In the genomic region with DNA sequence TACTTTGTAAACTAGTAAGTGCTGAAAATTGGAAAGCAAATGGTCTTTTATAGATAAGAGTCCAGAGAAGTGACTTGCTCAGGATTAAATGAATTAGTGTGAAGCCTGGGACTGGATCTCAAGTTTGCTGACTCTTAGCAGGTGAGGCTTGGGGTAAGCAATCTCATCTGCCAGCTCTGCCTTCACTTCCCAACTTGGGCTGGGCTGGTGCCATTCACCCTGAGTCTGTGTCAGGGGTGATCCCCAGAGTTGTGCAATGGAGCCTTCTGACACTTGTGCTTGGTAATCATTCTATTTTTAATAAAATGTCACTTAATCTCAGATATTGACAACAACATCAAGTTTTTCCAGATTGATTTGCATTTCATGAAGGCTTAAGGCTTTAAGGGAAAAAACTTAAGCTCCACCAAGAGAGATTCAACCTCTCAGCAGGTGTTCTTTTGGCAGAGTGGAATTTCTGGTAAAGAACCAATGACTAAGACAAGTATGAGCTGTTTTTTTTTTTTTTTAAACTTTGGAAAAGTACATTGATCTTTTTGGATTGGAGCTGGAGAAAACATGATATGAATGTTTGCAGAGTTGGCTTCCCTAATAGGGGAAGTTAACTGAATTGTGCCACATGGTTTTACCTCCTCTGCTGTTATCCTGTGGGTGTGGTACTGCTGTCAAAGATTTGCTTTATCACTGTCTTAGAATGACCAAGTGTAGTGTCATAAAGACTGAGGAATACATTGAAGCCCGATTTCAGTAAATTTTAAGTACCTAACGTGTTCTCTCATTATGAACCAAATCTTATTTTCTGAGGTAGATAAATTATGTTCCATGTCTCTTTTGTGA, we compare ENCODE assay signal across 2 cellular contexts.
TF ChIP-seq lines count a peak whose summit lies in the region.

No MANE protein-coding gene starts in this region.

TF ChIP-seq in GM12878, 131 proteins besides CTCF, POLR2A, EP300 and RAD21 (continued from another document):
- TF ChIP-seq ZNF592 (IDR thresholded peaks at IDR 0.05) (no peak), SUZ12 (IDR thresholded peaks at IDR 0.05; ENCODE audit: unreplicated experiment) (no peak), MEF2A (IDR thresholded peaks at IDR 0.05; ENCODE audit: insufficient read depth, low read depth, low read length) (no peak), CBX3 (IDR thresholded peaks at IDR 0.05; ENCODE audit: borderline replicate concordance, low read depth) (no peak)
TF ChIP-seq in GM12878: peak in this region for 0.

TF ChIP-seq in HEK293T, 16 proteins besides CTCF, POLR2A, EP300 and RAD21 (continued from another document):
- TF ChIP-seq, protein P1, sequence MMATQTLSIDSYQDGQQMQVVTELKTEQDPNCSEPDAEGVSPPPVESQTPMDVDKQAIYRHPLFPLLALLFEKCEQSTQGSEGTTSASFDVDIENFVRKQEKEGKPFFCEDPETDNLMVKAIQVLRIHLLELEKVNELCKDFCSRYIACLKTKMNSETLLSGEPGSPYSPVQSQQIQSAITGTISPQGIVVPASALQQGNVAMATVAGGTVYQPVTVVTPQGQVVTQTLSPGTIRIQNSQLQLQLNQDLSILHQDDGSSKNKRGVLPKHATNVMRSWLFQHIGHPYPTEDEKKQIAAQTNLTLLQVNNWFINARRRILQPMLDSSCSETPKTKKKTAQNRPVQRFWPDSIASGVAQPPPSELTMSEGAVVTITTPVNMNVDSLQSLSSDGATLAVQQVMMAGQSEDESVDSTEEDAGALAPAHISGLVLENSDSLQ (IDR thresholded peaks at IDR 0.05) = no peak
- TF ChIP-seq FOXK2 (IDR thresholded peaks at IDR 0.05) = no peak
